Comparison of ENCODE assay signal across 16 cellular contexts in genomic region chr4:41346306-41347061, GRCh38.
A peak's percentile ranks its signal among the peaks of the same experiment; 100 is the strongest.
DNase-seq lines count a peak whose midpoint lies in the region; ATAC-seq, FAIRE-seq and TF ChIP-seq lines count a peak whose summit lies in the region.
"Had no signal": no experiment of that assay in that cellular context is flagged by ENCODE, and none has a peak within 500 bp of the region (broad histone marks: within the 10 kb centered on the region; RNA-seq: fewer than 3 reads in every experiment).

No MANE protein-coding gene starts in this region.

- FAIRE-seq in HTR-8/SVneo (lab: Jason Lieb, UNC), result peak; percentile 98

- peak; percentile 79 for DNase-seq in AG09309 (ENCODE audit: low read depth)
- peak; percentile 87 for DNase-seq in HTR-8/SVneo (ENCODE audit: insufficient read length, low spot score)
- DNase-seq in chondrocyte (ENCODE audit: low spot score), result no peak
- DNase-seq in mesothelial cell of epicardium (ENCODE audit: low spot score in 2 of 2, unreplicated experiment in 2 of 2), result no peak
- no peak for DNase-seq in AG08396 (ENCODE audit: low spot score)
- DNase-seq: activated naive CD4-positive, alpha-beta T cell treated with Interleukin-2 at 50 U/mL for 16 hours; body of pancreas; DMS 273 treated with DMSO at 0.1 percent for 48 hours; KG1; NCI-H1417 treated with DMSO at 0.1 percent for 48 hours; stimulated activated CD4-positive, alpha-beta T cell treated with anti-CD3 and anti-CD28 coated beads, Interleukin-2, amount 100 ng/mL, for 48 hours had no signal

- H3K9me3 Mint-ChIP-seq in chondrocyte (ENCODE audit: low read depth), result peaks cover 9% of the 10 kb centered on the region
- H3K9me3 Mint-ChIP-seq in mesothelial cell of epicardium, result peaks cover 13% of the 10 kb centered on the region

- H3K36me3 Mint-ChIP-seq in chondrocyte (ENCODE audit: low read depth), result no peaks in the 10 kb centered on the region
- H3K36me3 Mint-ChIP-seq in mesothelial cell of epicardium, result peaks cover 8% of the 10 kb centered on the region

- H3K4me3 ChIP-seq in AG09309 (ENCODE audit: control insufficient read depth, low read depth, low read length), result no peak overlapping the region
- H3K4me3 ChIP-seq: body of pancreas, thoracic aorta had no signal

- TF ChIP-seq CTCF in AG09309 (IDR thresholded peaks at IDR 0.05; ENCODE audit: control insufficient read depth, insufficient read depth, low read depth, low read length, missing control alignments) (no peak), chondrocyte (IDR thresholded peaks at IDR 0.05) (no peak), mesothelial cell of epicardium (IDR thresholded peaks at IDR 0.05; ENCODE audit: unreplicated experiment) (no peak)

- peaks cover 9% of the 10 kb centered on the region for H3K27me3 Mint-ChIP-seq in chondrocyte (ENCODE audit: low read depth)
- no peaks in the 10 kb centered on the region for H3K27me3 Mint-ChIP-seq in mesothelial cell of epicardium (ENCODE audit: low read depth)

- H3K4me1 Mint-ChIP-seq in chondrocyte (ENCODE audit: low read depth), result peaks cover 7% of the 10 kb centered on the region
- H3K4me1 Mint-ChIP-seq in mesothelial cell of epicardium, result peaks cover 24% of the 10 kb centered on the region

- H3K27ac Mint-ChIP-seq in chondrocyte (ENCODE audit: unreplicated experiment), result peak overlapping the region; percentile 23
- H3K27ac Mint-ChIP-seq in mesothelial cell of epicardium, result peak overlapping the region; percentile 83

- H3K4me3 Mint-ChIP-seq in chondrocyte (ENCODE audit: unreplicated experiment) (no peak overlapping the region), mesothelial cell of epicardium (no peak overlapping the region)

- ATAC-seq in HG02763 (IDR thresholded peaks at IDR 0.05; ENCODE audit: unreplicated experiment), result no peak
- no peak for ATAC-seq in HG03280 (IDR thresholded peaks at IDR 0.05; ENCODE audit: unreplicated experiment)
- no peak for ATAC-seq in HG03135 (IDR thresholded peaks at IDR 0.05; ENCODE audit: unreplicated experiment)
- ATAC-seq: body of pancreas, sciatic nerve had no signal

Comparison
In these comparisons a context has a peak if more than half of its experiments do, and no peak if none do; other contexts are left out.
1. DNase-seq: peak in AG09309 (single experiment) and HTR-8/SVneo (single experiment); none in chondrocyte (single experiment), mesothelial cell of epicardium (0 of 2) and AG08396 (single experiment).